Comparison of ENCODE assay signal across 1 cellular context in the genomic region with DNA sequence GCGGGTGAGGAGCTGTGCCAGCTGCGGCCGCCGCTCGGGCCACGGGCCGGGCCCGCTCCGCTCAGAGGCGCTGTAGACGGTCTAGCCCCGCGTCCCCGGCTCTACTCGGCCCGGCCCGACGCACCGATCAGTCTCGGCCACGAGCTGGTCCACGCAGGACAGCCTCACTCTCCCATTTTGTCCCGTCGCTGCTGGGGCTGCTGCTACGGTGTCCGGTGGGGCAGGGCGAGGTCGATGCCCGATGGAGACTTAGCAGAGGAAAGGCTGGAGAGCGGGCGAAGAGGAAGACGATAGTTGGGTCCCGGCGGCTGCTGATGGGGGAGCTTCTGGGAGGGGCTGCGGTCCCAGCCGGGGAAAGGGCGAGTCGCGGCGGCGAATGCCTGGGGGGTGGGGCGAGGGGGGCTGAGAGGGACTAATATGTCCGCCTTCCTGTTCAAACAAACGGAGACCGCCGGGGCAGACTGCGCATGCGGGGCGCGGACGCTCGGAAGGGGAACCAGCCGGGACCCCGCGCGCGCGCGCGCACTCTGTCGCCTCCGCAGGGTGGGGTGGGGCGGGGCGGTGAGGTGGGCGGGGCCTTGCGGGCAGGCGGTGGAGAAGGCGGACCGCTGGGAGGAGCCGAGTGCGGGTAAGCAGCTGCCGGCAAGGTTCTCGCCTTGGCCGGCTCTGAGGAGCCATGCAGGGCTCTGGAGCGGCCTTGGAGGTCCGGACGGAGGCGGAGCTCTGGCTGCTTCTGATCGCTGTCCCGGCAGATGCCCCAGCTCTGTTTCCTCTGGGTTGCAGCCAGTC.
TF ChIP-seq lines count a peak whose summit lies in the region.

A gene (minus strand): TSS at position 463 of the 789 bp plus-strand sequence. CDS start 903 bp downstream, outside the sequence.

TF ChIP-seq in HepG2, 621 proteins besides CTCF, POLR2A, EP300 and RAD21 (continued from another document and continues in another):
- TF ChIP-seq, protein P1, sequence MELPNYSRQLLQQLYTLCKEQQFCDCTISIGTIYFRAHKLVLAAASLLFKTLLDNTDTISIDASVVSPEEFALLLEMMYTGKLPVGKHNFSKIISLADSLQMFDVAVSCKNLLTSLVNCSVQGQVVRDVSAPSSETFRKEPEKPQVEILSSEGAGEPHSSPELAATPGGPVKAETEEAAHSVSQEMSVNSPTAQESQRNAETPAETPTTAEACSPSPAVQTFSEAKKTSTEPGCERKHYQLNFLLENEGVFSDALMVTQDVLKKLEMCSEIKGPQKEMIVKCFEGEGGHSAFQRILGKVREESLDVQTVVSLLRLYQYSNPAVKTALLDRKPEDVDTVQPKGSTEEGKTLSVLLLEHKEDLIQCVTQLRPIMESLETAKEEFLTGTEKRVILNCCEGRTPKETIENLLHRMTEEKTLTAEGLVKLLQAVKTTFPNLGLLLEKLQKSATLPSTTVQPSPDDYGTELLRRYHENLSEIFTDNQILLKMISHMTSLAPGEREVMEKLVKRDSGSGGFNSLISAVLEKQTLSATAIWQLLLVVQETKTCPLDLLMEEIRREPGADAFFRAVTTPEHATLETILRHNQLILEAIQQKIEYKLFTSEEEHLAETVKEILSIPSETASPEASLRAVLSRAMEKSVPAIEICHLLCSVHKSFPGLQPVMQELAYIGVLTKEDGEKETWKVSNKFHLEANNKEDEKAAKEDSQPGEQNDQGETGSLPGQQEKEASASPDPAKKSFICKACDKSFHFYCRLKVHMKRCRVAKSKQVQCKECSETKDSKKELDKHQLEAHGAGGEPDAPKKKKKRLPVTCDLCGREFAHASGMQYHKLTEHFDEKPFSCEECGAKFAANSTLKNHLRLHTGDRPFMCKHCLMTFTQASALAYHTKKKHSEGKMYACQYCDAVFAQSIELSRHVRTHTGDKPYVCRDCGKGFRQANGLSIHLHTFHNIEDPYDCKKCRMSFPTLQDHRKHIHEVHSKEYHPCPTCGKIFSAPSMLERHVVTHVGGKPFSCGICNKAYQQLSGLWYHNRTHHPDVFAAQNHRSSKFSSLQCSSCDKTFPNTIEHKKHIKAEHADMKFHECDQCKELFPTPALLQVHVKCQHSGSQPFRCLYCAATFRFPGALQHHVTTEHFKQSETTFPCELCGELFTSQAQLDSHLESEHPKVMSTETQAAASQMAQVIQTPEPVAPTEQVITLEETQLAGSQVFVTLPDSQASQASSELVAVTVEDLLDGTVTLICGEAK (IDR thresholded peaks at IDR 0.05) = no peak
- TF ChIP-seq, protein P1 (CRISPR knock-in tag; IDR thresholded peaks at IDR 0.05) = peak; percentile 43; the same call in 1 of the 2 replicates
- no peak for TF ChIP-seq SP5 (CRISPR knock-in tag; IDR thresholded peaks at IDR 0.05; ENCODE audit: borderline replicate concordance, low read depth)
- peak; percentile 64 for TF ChIP-seq TARDBP (CRISPR knock-in tag; IDR thresholded peaks at IDR 0.05)
- no peak; the same call in 1 of the 2 replicates for TF ChIP-seq YEATS4 (CRISPR knock-in tag; IDR thresholded peaks at IDR 0.05; ENCODE audit: borderline replicate concordance)
- TF ChIP-seq BORCS8-MEF2B (CRISPR knock-in tag; IDR thresholded peaks at IDR 0.05) = 0 out of 2 replicates have a peak, but pooled peaks have one; percentile 17
- peak; percentile 30; the same call in 1 of the 2 replicates for TF ChIP-seq ZNF607 (CRISPR knock-in tag; IDR thresholded peaks at IDR 0.05; ENCODE audit: borderline replicate concordance)
- 0 out of 2 replicates have a peak, but pooled peaks have one; percentile 31 for TF ChIP-seq ZNF10 (CRISPR knock-in tag; IDR thresholded peaks at IDR 0.05; ENCODE audit: borderline replicate concordance, low read depth)
- TF ChIP-seq, protein P2, sequence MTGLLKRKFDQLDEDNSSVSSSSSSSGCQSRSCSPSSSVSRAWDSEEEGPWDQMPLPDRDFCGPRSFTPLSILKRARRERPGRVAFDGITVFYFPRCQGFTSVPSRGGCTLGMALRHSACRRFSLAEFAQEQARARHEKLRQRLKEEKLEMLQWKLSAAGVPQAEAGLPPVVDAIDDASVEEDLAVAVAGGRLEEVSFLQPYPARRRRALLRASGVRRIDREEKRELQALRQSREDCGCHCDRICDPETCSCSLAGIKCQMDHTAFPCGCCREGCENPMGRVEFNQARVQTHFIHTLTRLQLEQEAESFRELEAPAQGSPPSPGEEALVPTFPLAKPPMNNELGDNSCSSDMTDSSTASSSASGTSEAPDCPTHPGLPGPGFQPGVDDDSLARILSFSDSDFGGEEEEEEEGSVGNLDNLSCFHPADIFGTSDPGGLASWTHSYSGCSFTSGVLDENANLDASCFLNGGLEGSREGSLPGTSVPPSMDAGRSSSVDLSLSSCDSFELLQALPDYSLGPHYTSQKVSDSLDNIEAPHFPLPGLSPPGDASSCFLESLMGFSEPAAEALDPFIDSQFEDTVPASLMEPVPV (CRISPR knock-in tag; IDR thresholded peaks at IDR 0.05) = 0 out of 2 replicates have a peak, but pooled peaks have one; percentile 63
- no peak for TF ChIP-seq FOSL1 (CRISPR knock-in tag; IDR thresholded peaks at IDR 0.05; ENCODE audit: borderline replicate concordance)
- 0 out of 2 replicates have a peak, but pooled peaks have one; percentile 40 for TF ChIP-seq NFE2L1 (CRISPR knock-in tag; IDR thresholded peaks at IDR 0.05; ENCODE audit: borderline replicate concordance)
- 0 out of 2 replicates have a peak, but pooled peaks have one; percentile 45 for TF ChIP-seq JUNB (CRISPR knock-in tag; IDR thresholded peaks at IDR 0.05; ENCODE audit: borderline replicate concordance)
- 0 out of 2 replicates have a peak, but pooled peaks have one; percentile 9 for TF ChIP-seq ATAD3A (CRISPR knock-in tag; IDR thresholded peaks at IDR 0.05)
- TF ChIP-seq THYN1 (CRISPR knock-in tag; IDR thresholded peaks at IDR 0.05; ENCODE audit: borderline replicate concordance, low read depth) = no peak
- TF ChIP-seq SALL2 (CRISPR knock-in tag; IDR thresholded peaks at IDR 0.05) = peak; percentile 23; the same call in 1 of the 2 replicates
- peak; percentile 49; the same call in 1 of the 2 replicates for TF ChIP-seq RFX5 (IDR thresholded peaks at IDR 0.05; ENCODE audit: low read depth, low read length)
- TF ChIP-seq, protein P3, sequence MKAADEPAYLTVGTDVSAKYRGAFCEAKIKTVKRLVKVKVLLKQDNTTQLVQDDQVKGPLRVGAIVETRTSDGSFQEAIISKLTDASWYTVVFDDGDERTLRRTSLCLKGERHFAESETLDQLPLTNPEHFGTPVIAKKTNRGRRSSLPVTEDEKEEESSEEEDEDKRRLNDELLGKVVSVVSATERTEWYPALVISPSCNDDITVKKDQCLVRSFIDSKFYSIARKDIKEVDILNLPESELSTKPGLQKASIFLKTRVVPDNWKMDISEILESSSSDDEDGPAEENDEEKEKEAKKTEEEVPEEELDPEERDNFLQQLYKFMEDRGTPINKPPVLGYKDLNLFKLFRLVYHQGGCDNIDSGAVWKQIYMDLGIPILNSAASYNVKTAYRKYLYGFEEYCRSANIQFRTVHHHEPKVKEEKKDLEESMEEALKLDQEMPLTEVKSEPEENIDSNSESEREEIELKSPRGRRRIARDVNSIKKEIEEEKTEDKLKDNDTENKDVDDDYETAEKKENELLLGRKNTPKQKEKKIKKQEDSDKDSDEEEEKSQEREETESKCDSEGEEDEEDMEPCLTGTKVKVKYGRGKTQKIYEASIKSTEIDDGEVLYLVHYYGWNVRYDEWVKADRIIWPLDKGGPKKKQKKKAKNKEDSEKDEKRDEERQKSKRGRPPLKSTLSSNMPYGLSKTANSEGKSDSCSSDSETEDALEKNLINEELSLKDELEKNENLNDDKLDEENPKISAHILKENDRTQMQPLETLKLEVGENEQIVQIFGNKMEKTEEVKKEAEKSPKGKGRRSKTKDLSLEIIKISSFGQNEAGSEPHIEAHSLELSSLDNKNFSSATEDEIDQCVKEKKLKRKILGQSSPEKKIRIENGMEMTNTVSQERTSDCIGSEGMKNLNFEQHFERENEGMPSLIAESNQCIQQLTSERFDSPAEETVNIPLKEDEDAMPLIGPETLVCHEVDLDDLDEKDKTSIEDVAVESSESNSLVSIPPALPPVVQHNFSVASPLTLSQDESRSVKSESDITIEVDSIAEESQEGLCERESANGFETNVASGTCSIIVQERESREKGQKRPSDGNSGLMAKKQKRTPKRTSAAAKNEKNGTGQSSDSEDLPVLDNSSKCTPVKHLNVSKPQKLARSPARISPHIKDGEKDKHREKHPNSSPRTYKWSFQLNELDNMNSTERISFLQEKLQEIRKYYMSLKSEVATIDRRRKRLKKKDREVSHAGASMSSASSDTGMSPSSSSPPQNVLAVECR (CRISPR knock-in tag; IDR thresholded peaks at IDR 0.05; ENCODE audit: borderline replicate concordance) = 0 out of 2 replicates have a peak, but pooled peaks have one; percentile 45
- no peak for TF ChIP-seq ZNF282 (IDR thresholded peaks at IDR 0.05; ENCODE audit: partially characterized antibody)
- TF ChIP-seq POGZ (CRISPR knock-in tag; IDR thresholded peaks at IDR 0.05) = peak; percentile 57; the same call in 1 of the 2 replicates
- TF ChIP-seq ZFP41 (CRISPR knock-in tag; IDR thresholded peaks at IDR 0.05; ENCODE audit: borderline replicate concordance) = 0 out of 2 replicates have a peak, but pooled peaks have one; percentile 27
- peak; percentile 5; the same call in 1 of the 2 replicates for TF ChIP-seq TGIF2 (CRISPR knock-in tag; IDR thresholded peaks at IDR 0.05)
- 0 out of 2 replicates have a peak, but pooled peaks have one; percentile 14 for TF ChIP-seq ARNT2 (CRISPR knock-in tag; IDR thresholded peaks at IDR 0.05; ENCODE audit: low read depth)
- 0 out of 2 replicates have a peak, but pooled peaks have one; percentile 66 for TF ChIP-seq KAT7 (CRISPR knock-in tag; IDR thresholded peaks at IDR 0.05; ENCODE audit: borderline replicate concordance)
- TF ChIP-seq ZNF430 (CRISPR knock-in tag; IDR thresholded peaks at IDR 0.05) = 0 out of 2 replicates have a peak, but pooled peaks have one; percentile 40
- peak; percentile 71; the same call in 1 of the 2 replicates for TF ChIP-seq MEIS2 (CRISPR knock-in tag; IDR thresholded peaks at IDR 0.05)
- TF ChIP-seq ZBTB38 (CRISPR knock-in tag; IDR thresholded peaks at IDR 0.05) = peak; percentile 20; the same call in 1 of the 2 replicates
- peak; percentile 75; the same call in 1 of the 2 replicates for TF ChIP-seq DMAP1 (CRISPR knock-in tag; IDR thresholded peaks at IDR 0.05)
- TF ChIP-seq JARID2 (CRISPR knock-in tag; IDR thresholded peaks at IDR 0.05; ENCODE audit: insufficient replicate concordance) = no peak
- TF ChIP-seq FOXO1 (CRISPR knock-in tag; IDR thresholded peaks at IDR 0.05) = no peak
- TF ChIP-seq SP140L (CRISPR knock-in tag; IDR thresholded peaks at IDR 0.05; ENCODE audit: borderline replicate concordance) = no peak
- TF ChIP-seq, protein P4, sequence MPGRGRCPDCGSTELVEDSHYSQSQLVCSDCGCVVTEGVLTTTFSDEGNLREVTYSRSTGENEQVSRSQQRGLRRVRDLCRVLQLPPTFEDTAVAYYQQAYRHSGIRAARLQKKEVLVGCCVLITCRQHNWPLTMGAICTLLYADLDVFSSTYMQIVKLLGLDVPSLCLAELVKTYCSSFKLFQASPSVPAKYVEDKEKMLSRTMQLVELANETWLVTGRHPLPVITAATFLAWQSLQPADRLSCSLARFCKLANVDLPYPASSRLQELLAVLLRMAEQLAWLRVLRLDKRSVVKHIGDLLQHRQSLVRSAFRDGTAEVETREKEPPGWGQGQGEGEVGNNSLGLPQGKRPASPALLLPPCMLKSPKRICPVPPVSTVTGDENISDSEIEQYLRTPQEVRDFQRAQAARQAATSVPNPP (CRISPR knock-in tag; IDR thresholded peaks at IDR 0.05) = 0 out of 2 replicates have a peak, but pooled peaks have one; percentile 38
- no peak for TF ChIP-seq ZC3H13 (CRISPR knock-in tag; IDR thresholded peaks at IDR 0.05)
- no peak for TF ChIP-seq NFIB (CRISPR knock-in tag; IDR thresholded peaks at IDR 0.05; ENCODE audit: borderline replicate concordance)
- peak; percentile 69 for TF ChIP-seq ZNF777 (CRISPR knock-in tag; IDR thresholded peaks at IDR 0.05)
- TF ChIP-seq, protein P5, sequence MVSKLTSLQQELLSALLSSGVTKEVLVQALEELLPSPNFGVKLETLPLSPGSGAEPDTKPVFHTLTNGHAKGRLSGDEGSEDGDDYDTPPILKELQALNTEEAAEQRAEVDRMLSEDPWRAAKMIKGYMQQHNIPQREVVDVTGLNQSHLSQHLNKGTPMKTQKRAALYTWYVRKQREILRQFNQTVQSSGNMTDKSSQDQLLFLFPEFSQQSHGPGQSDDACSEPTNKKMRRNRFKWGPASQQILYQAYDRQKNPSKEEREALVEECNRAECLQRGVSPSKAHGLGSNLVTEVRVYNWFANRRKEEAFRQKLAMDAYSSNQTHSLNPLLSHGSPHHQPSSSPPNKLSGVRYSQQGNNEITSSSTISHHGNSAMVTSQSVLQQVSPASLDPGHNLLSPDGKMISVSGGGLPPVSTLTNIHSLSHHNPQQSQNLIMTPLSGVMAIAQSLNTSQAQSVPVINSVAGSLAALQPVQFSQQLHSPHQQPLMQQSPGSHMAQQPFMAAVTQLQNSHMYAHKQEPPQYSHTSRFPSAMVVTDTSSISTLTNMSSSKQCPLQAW (CRISPR knock-in tag; IDR thresholded peaks at IDR 0.05) = 0 out of 2 replicates have a peak, but pooled peaks have one; percentile 4
- TF ChIP-seq MEIS1 (CRISPR knock-in tag; IDR thresholded peaks at IDR 0.05; ENCODE audit: borderline replicate concordance) = no peak
- peak; percentile 54; the same call in 1 of the 2 replicates for TF ChIP-seq ZNF891 (CRISPR knock-in tag; IDR thresholded peaks at IDR 0.05)
